ENCODE assay signal across 14 cellular contexts in genomic region chr1:206502813-206503212, GRCh38.
"Had no signal": no experiment of that assay in that cellular context is flagged by ENCODE, and none has a peak within 500 bp of the region (broad histone marks: within the 10 kb centered on the region; RNA-seq: fewer than 3 reads in every experiment).

No MANE protein-coding gene starts in this region.

- H3K27ac Mint-ChIP-seq: brain, mesothelial cell of epicardium had no signal

- H3K36me3 Mint-ChIP-seq: brain, mesothelial cell of epicardium, naive B cell had no signal

- H3K9me3 ChIP-seq: psoas muscle had no signal

- DNase-seq: activated CD4-positive, alpha-beta T cell treated with anti-CD3 and anti-CD28 coated beads, Interleukin-2, amount 50 U/mL, for 1 hour; activated naive CD4-positive, alpha-beta T cell treated with anti-CD3 and anti-CD28 coated beads, Interleukin-2, amount 50 U/mL, for 16 hours; activated T-cell treated with anti-CD3 and anti-CD28 coated beads, Interleukin-2, amount 50 U/mL, for 1 hour; amniotic stem cell; cerebellar nuclear complex; glutamatergic neuron; naive B cell; psoas muscle; stimulated activated CD4-positive, alpha-beta T cell treated with anti-CD3 and anti-CD28 coated beads, Interleukin-12 subunit alpha, Interleukin-12 subunit beta, amount 100 ng/mL, for 4 hours; stimulated activated CD4-positive, alpha-beta T cell treated with anti-CD3 and anti-CD28 coated beads, Interleukin-2, amount 100 ng/mL, for 48 hours; stimulated activated CD8-positive, alpha-beta memory T cell treated with anti-CD3 and anti-CD28 coated beads, Interleukin-4, amount 100 ng/mL, for 48 hours had no signal

- H3K4me3 ChIP-seq: psoas muscle had no signal

- H3K9me3 Mint-ChIP-seq: mesothelial cell of epicardium; naive B cell; stimulated activated naive CD8-positive, alpha-beta T cell treated with anti-CD3 and anti-CD28 coated beads, Interleukin-15, Interleukin-2, amounts not matched to agents 100 ng/mL and 50 ng/mL, for 24 hours had no signal

- H3K4me3 Mint-ChIP-seq: brain; mesothelial cell of epicardium; naive B cell; stimulated activated naive CD8-positive, alpha-beta T cell treated with anti-CD3 and anti-CD28 coated beads, Interleukin-15, Interleukin-2, amounts not matched to agents 100 ng/mL and 50 ng/mL, for 24 hours had no signal
